15 cellular contexts compared by ENCODE assay signal in genomic region chr9:78972303-78973002, GRCh38.
DNase-seq lines count a peak whose midpoint lies in the region; ATAC-seq and TF ChIP-seq lines count a peak whose summit lies in the region.
"Had no signal": no experiment of that assay in that cellular context is flagged by ENCODE, and none has a peak within 500 bp of the region (broad histone marks: within the 10 kb centered on the region; RNA-seq: fewer than 3 reads in every experiment).

No MANE protein-coding gene starts in this region.

- ATAC-seq in GM21825 (IDR thresholded peaks at IDR 0.05; ENCODE audit: unreplicated experiment) (no peak), T-helper 17 cell (no peak)

- no peak overlapping the region for H3K27ac ChIP-seq in ascending aorta
- H3K27ac ChIP-seq: 22Rv1, dorsolateral prefrontal cortex had no signal

- H3K36me3 ChIP-seq in ascending aorta, result no peaks in the 10 kb centered on the region

- H3K36me3 Mint-ChIP-seq in T-helper 17 cell (ENCODE audit: low read depth), result no peaks in the 10 kb centered on the region
- H3K36me3 Mint-ChIP-seq: CD4-positive, CD25-positive, alpha-beta regulatory T cell; type B pancreatic cell had no signal

- no peaks in the 10 kb centered on the region for H3K27me3 ChIP-seq in ascending aorta
- H3K27me3 ChIP-seq: dorsolateral prefrontal cortex had no signal

- DNase-seq in NCI-H1694 treated with DMSO at 0.1 percent for 48 hours (lab: John Stamatoyannopoulos, UW) (peak; percentile 0), NCI-H1694 (lab: John Stamatoyannopoulos, UW) (no peak), NCI-H1436 (lab: John Stamatoyannopoulos, UW) (peak; percentile 97), NCI-H510A treated with DMSO at 0.1 percent for 48 hours (lab: John Stamatoyannopoulos, UW) (peak; percentile 93), retina (peak; percentile 51), T-helper 17 cell (no peak), ascending aorta (ENCODE audit: low spot score in 2 of 2) (no peak)
- DNase-seq: activated CD4-positive, alpha-beta T cell treated with anti-CD3 and anti-CD28 coated beads, Interleukin-2, amount 50 U/mL, for 4 hours; CD4-positive, CD25-positive, alpha-beta regulatory T cell; dorsolateral prefrontal cortex; posterior cingulate gyrus; T-helper 9 cell had no signal

- TF ChIP-seq CTCF in ascending aorta (IDR thresholded peaks at IDR 0.05), result no peak

- no peak overlapping the region for H3K4me3 ChIP-seq in ascending aorta
- H3K4me3 ChIP-seq: dorsolateral prefrontal cortex had no signal

- H3K9me3 ChIP-seq in T-helper 17 cell (ENCODE audit: control insufficient read depth, low read length, poor library complexity, severe bottlenecking) (no peaks in the 10 kb centered on the region), ascending aorta (no peaks in the 10 kb centered on the region)

- no peak overlapping the region for H3K27ac Mint-ChIP-seq in T-helper 17 cell
- H3K27ac Mint-ChIP-seq: CD4-positive, CD25-positive, alpha-beta regulatory T cell; type B pancreatic cell had no signal

- intact Hi-C loops in ascending aorta (cut with DNase I), result no loop called here

- H3K4me3 Mint-ChIP-seq in T-helper 17 cell, result no peak overlapping the region
- H3K4me3 Mint-ChIP-seq: CD4-positive, CD25-positive, alpha-beta regulatory T cell; type B pancreatic cell had no signal

- H3K27me3 Mint-ChIP-seq in T-helper 17 cell, result no peaks in the 10 kb centered on the region
- H3K27me3 Mint-ChIP-seq: CD4-positive, CD25-positive, alpha-beta regulatory T cell had no signal

- no peaks in the 10 kb centered on the region for H3K4me1 ChIP-seq in ascending aorta

- no peaks in the 10 kb centered on the region for H3K4me1 Mint-ChIP-seq in T-helper 17 cell
- H3K4me1 Mint-ChIP-seq: CD4-positive, CD25-positive, alpha-beta regulatory T cell had no signal

Comparison
In these comparisons a context has a peak if more than half of its experiments do, and no peak if none do; other contexts are left out.
1. DNase-seq: peak in NCI-H1694 treated with DMSO at 0.1 percent for 48 hours (single experiment), NCI-H1436 (single experiment), NCI-H510A treated with DMSO at 0.1 percent for 48 hours (single experiment) and retina (single experiment); none in NCI-H1694 (single experiment), T-helper 17 cell (0 of 3) and ascending aorta (0 of 2).